Comparison of ENCODE assay signal across 22 cellular contexts in the genomic region with DNA sequence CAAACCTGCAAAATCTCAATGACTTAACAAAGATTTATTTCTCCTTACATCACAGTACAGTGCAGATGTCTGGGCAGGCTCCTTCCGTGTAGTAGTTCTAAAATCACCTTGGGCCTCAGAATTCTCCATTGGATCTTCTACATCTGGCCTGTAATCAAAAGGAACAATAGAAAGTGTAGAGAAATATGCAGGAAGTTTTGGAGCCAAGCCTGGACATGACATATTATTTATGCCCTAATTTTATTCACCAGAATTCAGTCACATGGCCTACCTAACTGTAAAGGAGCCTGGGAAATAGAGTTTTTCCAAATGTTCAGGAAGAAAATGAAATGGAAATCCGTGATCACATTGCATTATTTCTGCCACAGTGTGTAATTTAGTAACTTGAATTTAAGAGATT.
"Had no signal": no experiment of that assay in that cellular context is flagged by ENCODE, and none has a peak within 500 bp of the region (broad histone marks: within the 10 kb centered on the region; RNA-seq: fewer than 3 reads in every experiment).

No MANE protein-coding gene starts in this region.

- H3K27ac ChIP-seq: dorsolateral prefrontal cortex, esophagus muscularis mucosa, gastrocnemius medialis, neutrophil, pancreas, right lobe of liver, testis, tibial artery had no signal

- H3K9me3 ChIP-seq: esophagus muscularis mucosa, gastrocnemius medialis, mucosa of descending colon, neutrophil, pancreas, right lobe of liver, testis, tibial artery had no signal

- H3K36me3 ChIP-seq: gastrocnemius medialis, right lobe of liver had no signal

- H3K4me1 ChIP-seq: gastrocnemius medialis, pancreas, right lobe of liver, testis, tibial artery had no signal

- H3K4me3 ChIP-seq: dorsolateral prefrontal cortex, esophagus muscularis mucosa, gastrocnemius medialis, mucosa of descending colon, pancreas, right lobe of liver, testis, tibial artery had no signal

- DNase-seq: cerebellar nuclear complex; cortex of kidney; dorsolateral prefrontal cortex; effector CD8-positive, alpha-beta T cell; endodermal cell; gastrocnemius medialis; head of caudate nucleus; kidney; mesenchymal stem cell; mucosa of descending colon; naive B cell; pancreas; right lobe of liver; small intestine; stimulated activated CD4-positive, alpha-beta T cell treated with anti-CD3 and anti-CD28 coated beads, Interleukin-15, amount 100 ng/mL, for 24 hours; stimulated activated CD4-positive, alpha-beta T cell treated with anti-CD3 and anti-CD28 coated beads, Interleukin-4, amount 100 ng/mL, for 24 hours; stimulated activated naive CD8-positive, alpha-beta T cell treated with anti-CD3 and anti-CD28 coated beads, Interleukin-15, Interleukin-2, amounts not matched to agents 100 U/mL and 50 U/mL, for 24 hours; substantia nigra; testis; tibial artery had no signal

- H3K27me3 ChIP-seq: dorsolateral prefrontal cortex, esophagus muscularis mucosa, gastrocnemius medialis, neutrophil, pancreas, right lobe of liver, testis, tibial artery had no signal
